In the genomic region with DNA sequence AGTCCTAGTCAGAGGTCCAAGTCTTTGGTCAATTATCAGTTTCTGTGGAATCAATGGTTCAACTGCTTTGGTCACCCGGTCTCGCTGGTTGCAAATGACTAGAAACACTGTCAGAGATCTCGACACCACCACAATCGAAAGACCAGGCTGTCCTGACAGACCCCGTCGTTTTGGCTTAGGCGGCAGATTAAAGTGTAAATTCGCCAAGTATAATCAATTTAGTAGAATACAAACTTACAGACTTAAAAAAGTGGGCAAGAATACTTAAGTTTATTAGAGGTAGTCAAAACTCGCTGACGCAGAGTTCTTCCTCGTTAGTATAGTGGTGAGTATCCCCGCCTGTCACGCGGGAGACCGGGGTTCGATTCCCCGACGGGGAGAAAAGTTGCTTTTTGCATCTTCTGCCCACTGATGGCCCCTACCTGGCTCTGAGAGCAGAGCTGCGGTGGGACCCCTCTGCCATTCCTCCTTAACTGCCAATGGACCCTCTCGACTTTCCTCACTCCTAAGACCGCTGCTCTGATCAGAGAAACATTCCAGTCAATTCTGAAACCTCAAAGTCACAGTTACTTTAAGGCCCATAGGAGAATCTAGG, we compare ENCODE assay signal across 1 cellular context.
A peak's percentile ranks its signal among the peaks of the same experiment; 100 is the strongest.
TF ChIP-seq lines count a peak whose summit lies in the region.

No MANE protein-coding gene starts in this region.

TF ChIP-seq in HEK293, 187 proteins besides CTCF, POLR2A, EP300 and RAD21 (continued from another document):
- TF ChIP-seq, protein P1, sequence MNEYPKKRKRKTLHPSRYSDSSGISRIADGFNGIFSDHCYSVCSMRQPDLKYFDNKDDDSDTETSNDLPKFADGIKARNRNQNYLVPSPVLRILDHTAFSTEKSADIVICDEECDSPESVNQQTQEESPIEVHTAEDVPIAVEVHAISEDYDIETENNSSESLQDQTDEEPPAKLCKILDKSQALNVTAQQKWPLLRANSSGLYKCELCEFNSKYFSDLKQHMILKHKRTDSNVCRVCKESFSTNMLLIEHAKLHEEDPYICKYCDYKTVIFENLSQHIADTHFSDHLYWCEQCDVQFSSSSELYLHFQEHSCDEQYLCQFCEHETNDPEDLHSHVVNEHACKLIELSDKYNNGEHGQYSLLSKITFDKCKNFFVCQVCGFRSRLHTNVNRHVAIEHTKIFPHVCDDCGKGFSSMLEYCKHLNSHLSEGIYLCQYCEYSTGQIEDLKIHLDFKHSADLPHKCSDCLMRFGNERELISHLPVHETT (tag by site-specific recombination; IDR thresholded peaks at IDR 0.05) = peak; percentile 56; the same call in 1 of the 2 replicates
- TF ChIP-seq ZFP69B (tag by site-specific recombination; IDR thresholded peaks at IDR 0.05) = peak; percentile 88
- TF ChIP-seq, protein P2, sequence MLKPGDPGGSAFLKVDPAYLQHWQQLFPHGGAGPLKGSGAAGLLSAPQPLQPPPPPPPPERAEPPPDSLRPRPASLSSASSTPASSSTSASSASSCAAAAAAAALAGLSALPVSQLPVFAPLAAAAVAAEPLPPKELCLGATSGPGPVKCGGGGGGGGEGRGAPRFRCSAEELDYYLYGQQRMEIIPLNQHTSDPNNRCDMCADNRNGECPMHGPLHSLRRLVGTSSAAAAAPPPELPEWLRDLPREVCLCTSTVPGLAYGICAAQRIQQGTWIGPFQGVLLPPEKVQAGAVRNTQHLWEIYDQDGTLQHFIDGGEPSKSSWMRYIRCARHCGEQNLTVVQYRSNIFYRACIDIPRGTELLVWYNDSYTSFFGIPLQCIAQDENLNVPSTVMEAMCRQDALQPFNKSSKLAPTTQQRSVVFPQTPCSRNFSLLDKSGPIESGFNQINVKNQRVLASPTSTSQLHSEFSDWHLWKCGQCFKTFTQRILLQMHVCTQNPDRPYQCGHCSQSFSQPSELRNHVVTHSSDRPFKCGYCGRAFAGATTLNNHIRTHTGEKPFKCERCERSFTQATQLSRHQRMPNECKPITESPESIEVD (tag by site-specific recombination; IDR thresholded peaks at IDR 0.05) = no peak
- peak; percentile 55; the same call in 1 of the 2 replicates for TF ChIP-seq YY1 (tag by site-specific recombination; IDR thresholded peaks at IDR 0.05)
- TF ChIP-seq, protein P3, sequence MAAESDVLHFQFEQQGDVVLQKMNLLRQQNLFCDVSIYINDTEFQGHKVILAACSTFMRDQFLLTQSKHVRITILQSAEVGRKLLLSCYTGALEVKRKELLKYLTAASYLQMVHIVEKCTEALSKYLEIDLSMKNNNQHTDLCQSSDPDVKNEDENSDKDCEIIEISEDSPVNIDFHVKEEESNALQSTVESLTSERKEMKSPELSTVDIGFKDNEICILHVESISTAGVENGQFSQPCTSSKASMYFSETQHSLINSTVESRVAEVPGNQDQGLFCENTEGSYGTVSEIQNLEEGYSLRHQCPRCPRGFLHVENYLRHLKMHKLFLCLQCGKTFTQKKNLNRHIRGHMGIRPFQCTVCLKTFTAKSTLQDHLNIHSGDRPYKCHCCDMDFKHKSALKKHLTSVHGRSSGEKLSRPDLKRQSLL (tag by site-specific recombination; IDR thresholded peaks at IDR 0.05) = peak; percentile 20; the same call in 1 of the 2 replicates
TF ChIP-seq in HEK293: peak in this region for 23.
